Comparison of ENCODE assay signal across 20 cellular contexts in genomic region chr12:26783791-26784379, GRCh38.
"Had no signal": no experiment of that assay in that cellular context is flagged by ENCODE, and none has a peak within 500 bp of the region (broad histone marks: within the 10 kb centered on the region; RNA-seq: fewer than 3 reads in every experiment).

No MANE protein-coding gene starts in this region.

- H3K9me3 Mint-ChIP-seq: central memory CD8-positive, alpha-beta T cell; natural killer cell had no signal

- H3K36me3 ChIP-seq: colonic mucosa, lower lobe of right lung, vagina had no signal

- H3K4me2 ChIP-seq: hepatocyte had no signal

- H3K79me2 ChIP-seq: hepatocyte had no signal

- H3K27ac ChIP-seq: colonic mucosa, hepatocyte, lower lobe of right lung, tibial nerve, vagina had no signal

- H3K9me3 ChIP-seq: colonic mucosa, vagina had no signal

- H3K27me3 ChIP-seq: colonic mucosa, hepatocyte, tibial nerve, vagina had no signal

- H3K4me3 Mint-ChIP-seq: activated CD4-positive, alpha-beta memory T cell treated with anti-CD3 and anti-CD28 coated beads for 36 hours; activated CD4-positive, alpha-beta T cell treated with anti-CD3 and anti-CD28 coated beads for 36 hours; activated naive CD8-positive, alpha-beta T cell treated with anti-CD3 and anti-CD28 coated beads, Interleukin-2, amount 10 ng/mL, durations not matched to agents 7 days and 5 days; central memory CD8-positive, alpha-beta T cell; natural killer cell; T-helper 2 cell treated with Interferon-gamma antibody and Interleukin-4, amounts not matched to agents 5 μg/mL and 100 μg/mL, for 36 hours had no signal

- H2AFZ ChIP-seq: hepatocyte had no signal

- H3K27me3 Mint-ChIP-seq: activated CD4-positive, alpha-beta memory T cell treated with anti-CD3 and anti-CD28 coated beads for 36 hours; activated CD4-positive, alpha-beta T cell treated with anti-CD3 and anti-CD28 coated beads for 36 hours; activated naive CD8-positive, alpha-beta T cell treated with anti-CD3 and anti-CD28 coated beads, Interleukin-2, amount 10 ng/mL, durations not matched to agents 7 days and 5 days; central memory CD8-positive, alpha-beta T cell had no signal

- H3K4me1 ChIP-seq: colonic mucosa had no signal

- H3K27ac Mint-ChIP-seq: activated CD4-positive, alpha-beta memory T cell treated with anti-CD3 and anti-CD28 coated beads for 36 hours; activated CD4-positive, alpha-beta T cell treated with anti-CD3 and anti-CD28 coated beads for 36 hours; activated naive CD8-positive, alpha-beta T cell treated with anti-CD3 and anti-CD28 coated beads, Interleukin-2, amount 10 ng/mL, durations not matched to agents 7 days and 5 days; natural killer cell; T-helper 2 cell treated with Interferon-gamma antibody and Interleukin-4, amounts not matched to agents 5 μg/mL and 100 μg/mL, for 36 hours had no signal

- DNase-seq: activated CD4-positive, alpha-beta memory T cell treated with anti-CD3 and anti-CD28 coated beads for 36 hours; activated CD4-positive, alpha-beta T cell treated with anti-CD3 and anti-CD28 coated beads for 36 hours; activated naive CD4-positive, alpha-beta T cell; activated naive CD8-positive, alpha-beta T cell treated with anti-CD3 and anti-CD28 coated beads, Interleukin-2, amount 10 ng/mL, durations not matched to agents 7 days and 5 days; activated T-cell treated with anti-CD3 and anti-CD28 coated beads for 4 hours; anterior cingulate cortex; colonic mucosa; lower lobe of right lung; natural killer cell; posterior cingulate gyrus; retina; stimulated activated CD4-positive, alpha-beta T cell treated with anti-CD3 and anti-CD28 coated beads, Interleukin-12 subunit alpha, Interleukin-12 subunit beta, amount 100 ng/mL, for 4 hours; stimulated activated CD4-positive, alpha-beta T cell treated with anti-CD3 and anti-CD28 coated beads, Interleukin-1b, Interleukin-23, amount 100 ng/mL, for 48 hours; stimulated activated CD8-positive, alpha-beta memory T cell treated with anti-CD3 and anti-CD28 coated beads, Interleukin-4, amount 100 ng/mL, for 48 hours; stimulated activated naive CD4-positive, alpha-beta T cell had no signal

- ATAC-seq: activated CD4-positive, alpha-beta T cell treated with anti-CD3 and anti-CD28 coated beads for 36 hours; lower lobe of right lung; natural killer cell had no signal

- H3K4me3 ChIP-seq: colonic mucosa, hepatocyte, lower lobe of right lung, tibial nerve, vagina had no signal
